1 cellular context compared by ENCODE assay signal in the genomic region with DNA sequence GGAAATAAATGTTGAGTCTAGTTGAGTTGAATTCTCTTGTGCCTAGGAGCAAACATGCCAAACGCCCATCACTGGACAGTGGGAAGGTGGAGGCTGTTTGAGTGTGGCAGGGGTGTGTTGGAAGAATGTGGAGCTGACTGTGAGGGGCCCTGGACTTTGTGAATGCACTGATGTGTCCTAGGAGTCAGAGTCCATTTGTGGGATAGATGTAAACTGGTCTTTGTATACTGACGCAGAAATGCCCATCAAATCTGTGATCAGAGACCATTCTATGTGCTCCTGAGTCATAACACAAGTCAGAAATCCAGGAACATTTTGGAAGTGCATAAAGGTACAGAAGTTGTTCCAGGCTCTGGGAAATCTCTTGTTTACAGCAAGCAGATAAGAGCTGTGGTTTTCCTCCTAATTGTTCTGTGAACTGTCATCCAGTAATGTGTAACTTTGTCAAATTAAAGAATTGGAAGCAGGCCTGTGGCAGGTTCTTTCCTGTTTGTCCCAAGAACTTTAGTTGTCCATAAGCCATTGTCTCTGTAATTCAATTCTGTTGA.
A peak's percentile ranks its signal among the peaks of the same experiment; 100 is the strongest.
TF ChIP-seq lines count a peak whose summit lies in the region.

No MANE protein-coding gene starts in this region.

TF ChIP-seq in endothelial cell of umbilical vein, 7 proteins besides CTCF, POLR2A, EP300 and RAD21:
- TF ChIP-seq JUN (IDR thresholded peaks at IDR 0.05; ENCODE audit: borderline replicate concordance, insufficient read depth, insufficient read length, low read depth): no peak
- no peak for TF ChIP-seq MYC (IDR thresholded peaks at IDR 0.05; ENCODE audit: low read depth, low read length)
- TF ChIP-seq POLR2AphosphoS5 (IDR thresholded peaks at IDR 0.05; ENCODE audit: insufficient read depth, low read depth, low read length): peak; percentile 3
- peak; percentile 74 for TF ChIP-seq GATA2 (IDR thresholded peaks at IDR 0.05; ENCODE audit: insufficient read depth, insufficient read length, low read depth, low read length)
- TF ChIP-seq EZH2 (IDR thresholded peaks at IDR 0.05; ENCODE audit: borderline replicate concordance, low read depth, low read length, severe bottlenecking): no peak
- TF ChIP-seq FOS (IDR thresholded peaks at IDR 0.05; ENCODE audit: borderline replicate concordance, insufficient read depth, low read length): no peak
